ENCODE assay signal across 8 cellular contexts in genomic region chr3:42802876-42803799, GRCh38. TPM values are rescaled to one million over a fixed set of nuclear protein-coding genes. Genes with fewer than 3 reads are reported as not detected.
DNase-seq lines count a peak whose midpoint lies in the region; TF ChIP-seq lines count a peak whose summit lies in the region.

No MANE protein-coding gene starts in this region.

- H3K27ac ChIP-seq in prostate gland: peak overlapping the region; percentile 93 to 97

- POLR2A ChIA-PET in BJ (lab: Charles Lee): interaction anchor here (0.6 kb wide), 1 partner anchor 1974 kb away, joined by 4 read pairs; no protein-coding TSS in a partner anchor
- POLR2A ChIA-PET in activated CD4-positive, alpha-beta memory T cell treated with anti-CD3 and anti-CD28 coated beads, Interleukin-2, amount 10 ng/mL, durations not matched to agents 7 days and 5 days (lab: Charles Lee): interaction anchor here (0.7 to 2.5 kb wide), 9 partner anchors 8 to 140 kb away, joined by 3 to 8 read pairs (median 3); no protein-coding TSS in a partner anchor

- no peak for DNase-seq in BJ (ENCODE audit: low read depth)
- DNase-seq in HFFc6: no peak
- DNase-seq in activated CD4-positive, alpha-beta memory T cell treated with anti-CD3 and anti-CD28 coated beads, Interleukin-2, amount 10 ng/mL, durations not matched to agents 7 days and 5 days: no peak
- peak; percentile 21 for DNase-seq in globus pallidus (ENCODE audit: low spot score)
- DNase-seq in prostate gland (ENCODE audit: low spot score): no peak
- DNase-seq in NCI-H2196 (lab: John Stamatoyannopoulos, UW; ENCODE audit: unreplicated experiment): no peak
- DNase-seq in T-helper 9 cell: no peak
- DNase-seq in GM19238 (ENCODE audit: insufficient read length, low spot score): no peak

- H3K9me3 ChIP-seq in prostate gland: no peaks in the 10 kb centered on the region

- peaks cover 15% of the 10 kb centered on the region for H3K36me3 Mint-ChIP-seq in HFFc6 (ENCODE audit: low read depth)
- peaks cover 23% of the 10 kb centered on the region for H3K36me3 Mint-ChIP-seq in activated CD4-positive, alpha-beta memory T cell treated with anti-CD3 and anti-CD28 coated beads, Interleukin-2, amount 10 ng/mL, durations not matched to agents 7 days and 5 days (ENCODE audit: low read depth)

- no peaks in the 10 kb centered on the region for H3K36me3 ChIP-seq in BJ (ENCODE audit: control insufficient read depth, insufficient read depth, low read length)
- H3K36me3 ChIP-seq in prostate gland: no peaks in the 10 kb centered on the region

- intact Hi-C loops in prostate gland (cut with DNase I): no loop called here

- TF ChIP-seq CTCF in BJ (IDR thresholded peaks at IDR 0.05; ENCODE audit: insufficient read depth, low read depth, low read length) (no peak), HFFc6 (IDR thresholded peaks at IDR 0.05) (no peak), prostate gland (IDR thresholded peaks at IDR 0.05) (no peak)

- WGBS in prostate gland: 10% methylated on average over 23 of the region's 23 CpGs

- H3K27me3 Mint-ChIP-seq in HFFc6 (ENCODE audit: insufficient read depth): peaks cover 4% of the 10 kb centered on the region; the same call in 1 of the 2 replicates
- H3K27me3 Mint-ChIP-seq in activated CD4-positive, alpha-beta memory T cell treated with anti-CD3 and anti-CD28 coated beads, Interleukin-2, amount 10 ng/mL, durations not matched to agents 7 days and 5 days: peaks cover 14% of the 10 kb centered on the region

- H3K4me1 Mint-ChIP-seq in HFFc6 (ENCODE audit: low read depth): peaks cover 32% of the 10 kb centered on the region
- peaks cover 44% of the 10 kb centered on the region for H3K4me1 Mint-ChIP-seq in activated CD4-positive, alpha-beta memory T cell treated with anti-CD3 and anti-CD28 coated beads, Interleukin-2, amount 10 ng/mL, durations not matched to agents 7 days and 5 days

- H3K4me3 Mint-ChIP-seq in HFFc6: peak overlapping the region; percentile 99
- H3K4me3 Mint-ChIP-seq in activated CD4-positive, alpha-beta memory T cell treated with anti-CD3 and anti-CD28 coated beads, Interleukin-2, amount 10 ng/mL, durations not matched to agents 7 days and 5 days: peak overlapping the region; percentile 98

- TF ChIP-seq POLR2A in prostate gland (IDR thresholded peaks at IDR 0.05): no peak

- CTCF ChIA-PET in BJ (lab: Yijun Ruan, JAX): interaction anchor here (0.6 to 1.2 kb wide), 3 partner anchors 23 to 954 kb away, joined by 3 to 4 read pairs (median 3); no protein-coding TSS in a partner anchor
- CTCF ChIA-PET in activated CD4-positive, alpha-beta memory T cell treated with anti-CD3 and anti-CD28 coated beads, Interleukin-2, amount 10 ng/mL, durations not matched to agents 7 days and 5 days (lab: Charles Lee): interaction anchor here (1.1 to 2.3 kb wide), 4 partner anchors 9 to 36 kb away, joined by 3 to 8 read pairs (median 4); no protein-coding TSS in a partner anchor

- no peaks in the 10 kb centered on the region; the same call in 1 of the 2 replicates for H3K27me3 ChIP-seq in BJ (ENCODE audit: control insufficient read depth, insufficient read depth, low read length)
- H3K27me3 ChIP-seq in prostate gland (replicated peaks; ENCODE audit: insufficient read depth): no peaks in the 10 kb centered on the region

- H3K27ac Mint-ChIP-seq in HFFc6: peak overlapping the region; percentile 99
- H3K27ac Mint-ChIP-seq in activated CD4-positive, alpha-beta memory T cell treated with anti-CD3 and anti-CD28 coated beads, Interleukin-2, amount 10 ng/mL, durations not matched to agents 7 days and 5 days: peak overlapping the region; percentile 89

- no peaks in the 10 kb centered on the region for H3K9me3 Mint-ChIP-seq in HFFc6
- no peaks in the 10 kb centered on the region for H3K9me3 Mint-ChIP-seq in activated CD4-positive, alpha-beta memory T cell treated with anti-CD3 and anti-CD28 coated beads, Interleukin-2, amount 10 ng/mL, durations not matched to agents 7 days and 5 days

- no peaks in the 10 kb centered on the region for H3K4me1 ChIP-seq in prostate gland (replicated peaks)

- H3K4me3 ChIP-seq in BJ (ENCODE audit: low read depth, low read length) (peak overlapping the region; percentile 90), prostate gland (peak overlapping the region; percentile 77 to 82)

RNA-seq across cellular contexts. Expression of gene HIGD1A, which starts 1.2 kb away (rescaled TPM):
- 51.1 and 144 TPM in 2 replicates for polyA plus RNA-seq in BJ (2011; rRNA removed)
- polyA minus RNA-seq in BJ (2011; rRNA and poly(A)+ RNA removed): 12.7 and 17.1 TPM in 2 replicates
- total RNA-seq in HFFc6 (2021; fragmentation: NEBNext Ultra II Directional; extraction: Animal tissue kit (Norgen Biotek cat#: 25700)): 100 to 1,000 TPM; 115 to 144 (median 125) TPM
- total RNA-seq in activated CD4-positive, alpha-beta memory T cell treated with anti-CD3 and anti-CD28 coated beads, Interleukin-2, amount 10 ng/mL, durations not matched to agents 7 days and 5 days: 10 to 100 TPM; 56.9 to 61.2 TPM
- 100 to 1,000 TPM in 1 of 2 donors, 10 to 100 TPM in 1; 91.0 to 135 TPM for total RNA-seq in prostate gland

RNA-seq across cellular contexts. Expression of gene ACKR2, which starts 6.1 kb away (rescaled TPM):
- polyA plus RNA-seq in BJ (2011; rRNA removed): 0.15 TPM in 1 of 2 replicates, not detected in the other
- polyA minus RNA-seq in BJ (2011; rRNA and poly(A)+ RNA removed): 0.51 TPM in 1 of 2 replicates, not detected in the other
- under 1 TPM in 3 of 6 experiments, not detected in 3; 0.09 to 0.10 (median 0.10) TPM for total RNA-seq in HFFc6 (2021; fragmentation: NEBNext Ultra II Directional; extraction: Animal tissue kit (Norgen Biotek cat#: 25700))
- 1 to 10 TPM; 2.0 to 2.3 TPM for total RNA-seq in activated CD4-positive, alpha-beta memory T cell treated with anti-CD3 and anti-CD28 coated beads, Interleukin-2, amount 10 ng/mL, durations not matched to agents 7 days and 5 days
- total RNA-seq in prostate gland: 1 to 10 TPM in 1 of 2 donors, under 1 TPM in 1; 0.55 to 1.9 TPM

RNA-seq across cellular contexts. Expression of gene CCDC13, which starts 30.1 kb away (rescaled TPM):
- polyA plus RNA-seq in BJ (2011; rRNA removed): 0.16 and 0.18 TPM in 2 replicates
- polyA minus RNA-seq in BJ (2011; rRNA and poly(A)+ RNA removed): 0.28 TPM in 1 of 2 replicates, not detected in the other
- under 1 TPM in 4 of 6 experiments, not detected in 2; 0.17 to 0.47 (median 0.30) TPM for total RNA-seq in HFFc6 (2021; fragmentation: NEBNext Ultra II Directional; extraction: Animal tissue kit (Norgen Biotek cat#: 25700))
- total RNA-seq in activated CD4-positive, alpha-beta memory T cell treated with anti-CD3 and anti-CD28 coated beads, Interleukin-2, amount 10 ng/mL, durations not matched to agents 7 days and 5 days: under 1 TPM; 0.63 to 0.83 TPM
- total RNA-seq in prostate gland: 1 to 10 TPM; 2.4 to 6.5 TPM
